8 cellular contexts compared by ENCODE assay signal in genomic region chr1:9538669-9539164, GRCh38. TPM values are rescaled to one million over a fixed set of nuclear protein-coding genes. Genes with fewer than 3 reads are reported as not detected.
DNase-seq lines count a peak whose midpoint lies in the region; ATAC-seq, FAIRE-seq and TF ChIP-seq lines count a peak whose summit lies in the region.

No MANE protein-coding gene starts in this region.

- peak overlapping the region; percentile 81 for H3K27ac Mint-ChIP-seq in activated CD8-positive, alpha-beta T cell treated with anti-CD3 and anti-CD28 coated beads for 36 hours

- no peak for FAIRE-seq in small intestine (lab: Jason Lieb, UNC)

- H3K27ac ChIP-seq in HL-60 (replicated peaks) (peak overlapping the region; percentile 33), right cardiac atrium (ENCODE audit: low read length) (peak overlapping the region; percentile 33), small intestine (ENCODE audit: low read depth in 1 of 2, low read length in 1 of 2) (peak overlapping the region; percentile 63 to 96)

- ATAC-seq in activated CD8-positive, alpha-beta T cell treated with anti-CD3 and anti-CD28 coated beads for 36 hours: no peak
- ATAC-seq in right cardiac atrium (no peak), HG02970 (IDR thresholded peaks at IDR 0.05; ENCODE audit: low FRiP score, unreplicated experiment) (no peak), GM21390 (IDR thresholded peaks at IDR 0.05; ENCODE audit: unreplicated experiment) (no peak), HG03095 (IDR thresholded peaks at IDR 0.05; ENCODE audit: unreplicated experiment) (no peak)

- peaks cover 37% of the 10 kb centered on the region for H3K4me1 Mint-ChIP-seq in activated CD8-positive, alpha-beta T cell treated with anti-CD3 and anti-CD28 coated beads for 36 hours (ENCODE audit: low read depth)

- H3K9me3 ChIP-seq in right cardiac atrium (ENCODE audit: control insufficient read depth, low read length) (no peaks in the 10 kb centered on the region), small intestine (ENCODE audit: control insufficient read depth, low read depth) (no peaks in the 10 kb centered on the region)

- H3K4me3 Mint-ChIP-seq in activated CD8-positive, alpha-beta T cell treated with anti-CD3 and anti-CD28 coated beads for 36 hours: peak overlapping the region; percentile 69

- intact Hi-C loops in activated CD8-positive, alpha-beta T cell treated with anti-CD3 and anti-CD28 coated beads for 36 hours (cut with micrococcal nuclease): no loop called here
- intact Hi-C loops in right cardiac atrium (cut with DNase I): no loop called here

- H3K27me3 ChIP-seq in HL-60 (ENCODE audit: insufficient read depth, poor library complexity, severe bottlenecking) (no peaks in the 10 kb centered on the region), right cardiac atrium (ENCODE audit: control insufficient read depth, insufficient read depth) (no peaks in the 10 kb centered on the region), small intestine (ENCODE audit: control insufficient read depth in 2 of 2, insufficient read depth in 2 of 2, low read length in 2 of 2) (no peaks in the 10 kb centered on the region)

- H3K4me3 ChIP-seq in HL-60 (replicated peaks; ENCODE audit: insufficient read depth, low read length) (no peak overlapping the region), right cardiac atrium (ENCODE audit: low read length) (no peak overlapping the region), small intestine (ENCODE audit: low read depth in 1 of 2, low read length in 2 of 2) (no peak overlapping the region)

- 77% methylated on average over 23 of the region's 23 CpGs for WGBS in right cardiac atrium
- WGBS in small intestine, 3 donors: 59 to 72% (median 64%) methylated on average over 23 of the region's 23 CpGs

- no peaks in the 10 kb centered on the region for H3K9me3 Mint-ChIP-seq in activated CD8-positive, alpha-beta T cell treated with anti-CD3 and anti-CD28 coated beads for 36 hours

- POLR2A ChIA-PET in activated CD8-positive, alpha-beta T cell treated with anti-CD3 and anti-CD28 coated beads for 36 hours (lab: Charles Lee): interaction anchor here (0.6 to 1.1 kb wide), 3 partner anchors 21 to 110 kb away, joined by 3 read pairs; no protein-coding TSS in a partner anchor

- peaks cover 16% of the 10 kb centered on the region for H3K36me3 Mint-ChIP-seq in activated CD8-positive, alpha-beta T cell treated with anti-CD3 and anti-CD28 coated beads for 36 hours (ENCODE audit: low read depth)

- TF ChIP-seq CTCF in HL-60 (IDR thresholded peaks at IDR 0.05; ENCODE audit: insufficient read depth, low read length): no peak
- no peak for TF ChIP-seq CTCF in activated CD8-positive, alpha-beta T cell treated with anti-CD3 and anti-CD28 coated beads for 36 hours (IDR thresholded peaks at IDR 0.05)

- DNase-seq in HL-60 (ENCODE audit: low read depth in 1 of 2, low spot score in 1 of 2) (no peak), right cardiac atrium (peak in 2 of 3 donors; percentile 56 to 68), small intestine (no peak), occipital lobe (lab: John Stamatoyannopoulos, UW) (no peak)
- no peak for DNase-seq in activated CD8-positive, alpha-beta T cell treated with anti-CD3 and anti-CD28 coated beads for 36 hours

- no peaks in the 10 kb centered on the region for H3K27me3 Mint-ChIP-seq in activated CD8-positive, alpha-beta T cell treated with anti-CD3 and anti-CD28 coated beads for 36 hours

- H3K36me3 ChIP-seq in small intestine (ENCODE audit: control insufficient read depth in 2 of 2, insufficient read depth in 2 of 2, low read length in 2 of 2): no peaks in the 10 kb centered on the region

- H3K4me1 ChIP-seq in right cardiac atrium (ENCODE audit: control insufficient read depth, insufficient read depth, low read length): peaks cover 6% of the 10 kb centered on the region
- H3K4me1 ChIP-seq in small intestine (ENCODE audit: control insufficient read depth in 2 of 2, insufficient read depth in 1 of 2, low read depth in 1 of 2, low read length in 1 of 2): peaks cover 1 to 15% of the 10 kb centered on the region in 2 donors

- CTCF ChIA-PET in activated CD8-positive, alpha-beta T cell treated with anti-CD3 and anti-CD28 coated beads for 36 hours (lab: Charles Lee): interaction anchor here (0.6 to 2.0 kb wide), 6 partner anchors 12 to 272 kb away, joined by 3 to 6 read pairs (median 4); no protein-coding TSS in a partner anchor

RNA-seq across cellular contexts. Expression of gene SLC25A33, which starts 0.5 kb away (rescaled TPM):
- 1 to 10 TPM; 5.7 to 5.9 TPM for total RNA-seq in activated CD8-positive, alpha-beta T cell treated with anti-CD3 and anti-CD28 coated beads for 36 hours
- total RNA-seq in right cardiac atrium: 10 to 100 TPM in 1 of 4 donors, 1 to 10 TPM in 3; 7.0 to 11.4 (median 8.0) TPM
- 12.9 TPM for polyA plus RNA-seq in right cardiac atrium
- 1 to 10 TPM; 2.7 to 5.5 (median 3.0) TPM for polyA plus RNA-seq in small intestine
- total RNA-seq in occipital lobe: 13.9 TPM

RNA-seq across cellular contexts. Expression of gene TMEM201, which starts 50.0 kb away (rescaled TPM):
- 10 to 100 TPM; 16.2 to 18.1 TPM for total RNA-seq in activated CD8-positive, alpha-beta T cell treated with anti-CD3 and anti-CD28 coated beads for 36 hours
- total RNA-seq in right cardiac atrium (10 to 100 TPM; 18.4 to 23.3 (median 21.1) TPM), occipital lobe (4.7 TPM)
- polyA plus RNA-seq in right cardiac atrium (14.5 TPM), small intestine (1 to 10 TPM in 2 of 3 donors, under 1 TPM in 1; 0.67 to 6.0 (median 1.4) TPM)

Comparison
In these comparisons a context has a peak if more than half of its experiments do, and no peak if none do; other contexts are left out.
1. DNase-seq: peak in right cardiac atrium (2 of 3); none in HL-60 (0 of 2), activated CD8-positive, alpha-beta T cell treated with anti-CD3 and anti-CD28 coated beads for 36 hours (single experiment), small intestine (single experiment) and occipital lobe (single experiment).
2. Peak in every context shown above with its lines, with median percentiles within 50 percentile points of each other: H3K27ac ChIP-seq.